Comparison of ENCODE assay signal across 8 cellular contexts in genomic region chr6:145964948-145965366, GRCh38. TPM values are rescaled to one million over a fixed set of nuclear protein-coding genes. Genes with fewer than 3 reads are reported as not detected.
DNase-seq lines count a peak whose midpoint lies in the region; ATAC-seq, FAIRE-seq and TF ChIP-seq lines count a peak whose summit lies in the region.

No MANE protein-coding gene starts in this region.

- no peaks in the 10 kb centered on the region for H3K36me3 ChIP-seq in ACC112 (ENCODE audit: insufficient read depth, low read length)
- no peaks in the 10 kb centered on the region for H3K36me3 ChIP-seq in adrenal gland (replicated peaks in 1 of 2)
- H3K36me3 ChIP-seq in HepG2 (replicated peaks in 1 of 2; ENCODE audit: control insufficient read depth in 1 of 2, insufficient read depth in 2 of 2, low read length in 2 of 2), result no peaks in the 10 kb centered on the region
- H3K36me3 ChIP-seq in tibial nerve, result no peaks in the 10 kb centered on the region

- peak overlapping the region; percentile 100 for H2AFZ ChIP-seq in ACC112 (ENCODE audit: low read length, unreplicated experiment)
- H2AFZ ChIP-seq in HepG2 (ENCODE audit: low read length), result peak overlapping the region; percentile 62

- no peak for FAIRE-seq in HepG2 (lab: Jason Lieb, UNC)

- TF ChIP-seq POLR2A in adrenal gland (IDR thresholded peaks at IDR 0.05) (no peak), HepG2 (IDR thresholded peaks at IDR 0.05; ENCODE audit: insufficient read depth in 1 of 2, low read depth in 2 of 2, low read length in 2 of 2) (no peak), tibial nerve (IDR thresholded peaks at IDR 0.05) (no peak)

- H3K27me3 ChIP-seq in ACC112 (ENCODE audit: insufficient read depth, low read length) (no peaks in the 10 kb centered on the region), adrenal gland (no peaks in the 10 kb centered on the region), HepG2 (ENCODE audit: control insufficient read depth in 1 of 2, insufficient read depth in 2 of 2, low read length in 2 of 2) (no peaks in the 10 kb centered on the region; a peak in 1 of 5 replicates), tibial nerve (no peaks in the 10 kb centered on the region)

- BruUV-seq in HepG2 (replicated peaks; lab: Mats Ljungman, UMichigan), result TSS peak; percentile 92

- H3K27ac Mint-ChIP-seq in HFFc6, result peak overlapping the region; percentile 97

- TF ChIP-seq EP300 in HepG2 (IDR thresholded peaks at IDR 0.05; ENCODE audit: low read depth in 2 of 2, low read length in 2 of 2) (no peak), HepG2 (CRISPR knock-in tag; IDR thresholded peaks at IDR 0.05; ENCODE audit: borderline replicate concordance) (no peak), tibial nerve (IDR thresholded peaks at IDR 0.05) (no peak)

- TF ChIP-seq RAD21 in HepG2 (CRISPR knock-in tag; IDR thresholded peaks at IDR 0.05), result no peak

- peak overlapping the region; percentile 75 for H3K4me2 ChIP-seq in HepG2 (ENCODE audit: low read depth, low read length)

- H3K9ac ChIP-seq in HepG2 (ENCODE audit: insufficient read depth, low read depth, low read length), result peak overlapping the region; percentile 68

- CTCF ChIA-PET in HepG2 (lab: Yijun Ruan, JAX; ENCODE audit: low intra/inter-chr PET ratio, low total read pairs), result no interaction called here

- H3K4me3 Mint-ChIP-seq in HFFc6, result peak overlapping the region; percentile 98

- H3K27ac ChIP-seq in ACC112 (ENCODE audit: low read depth, low read length) (peak overlapping the region; percentile 16; the same call in 1 of the 2 replicates), adrenal gland (peak overlapping the region in 4 of 5 donors; percentile 77 to 96 (median 85)), HepG2 (ENCODE audit: extremely low read length, insufficient read depth, low read length) (peak overlapping the region; percentile 88), tibial nerve (peak overlapping the region; percentile 89 to 97 (median 93))

- H3K36me3 Mint-ChIP-seq in HFFc6 (ENCODE audit: low read depth), result peaks cover 8% of the 10 kb centered on the region

- peaks cover 3% of the 10 kb centered on the region for H4K20me1 ChIP-seq in HepG2 (ENCODE audit: insufficient read depth, low read length)

- peaks cover 42% of the 10 kb centered on the region for H3K79me2 ChIP-seq in ACC112 (ENCODE audit: control insufficient read depth, insufficient read depth, low read length, unreplicated experiment)
- H3K79me2 ChIP-seq in HepG2 (ENCODE audit: insufficient read depth, low read length), result peaks cover 37% of the 10 kb centered on the region

- POLR2A ChIA-PET in HepG2 (lab: Yijun Ruan, JAX), result interaction anchor here (1.4 to 2.0 kb wide), 5 partner anchors 9 to 579 kb away, joined by 4 to 17 read pairs (median 8); partner anchors contain the start of genes EPM2A, FBXO30 and RAB32

- DNase-seq in HFFc6 (no peak), adrenal gland (peak in 2 of 7 donors; percentile 3 to 12), HepG2 (ENCODE audit: low spot score) (no peak), tibial nerve (ENCODE audit: low spot score in 2 of 2) (no peak), GM10266 (ENCODE audit: extremely low spot score) (no peak), NCI-H2107 treated with DMSO at 0.1 percent for 48 hours (lab: John Stamatoyannopoulos, UW; ENCODE audit: unreplicated experiment) (no peak)

- H3K4me3 ChIP-seq in ACC112 (ENCODE audit: low read depth, low read length), result peak overlapping the region; percentile 94
- H3K4me3 ChIP-seq in adrenal gland, result peak overlapping the region in 2 of 4 donors; percentile 84 to 97
- H3K4me3 ChIP-seq in HepG2 (replicated peaks in 1 of 3; ENCODE audit: insufficient read depth in 1 of 3, low read depth in 2 of 3, low read length in 3 of 3), result peak overlapping the region; percentile 38 to 87 (median 78)
- peak overlapping the region; percentile 87 to 90 (median 89) for H3K4me3 ChIP-seq in tibial nerve

- TF ChIP-seq CTCF in HFFc6 (IDR thresholded peaks at IDR 0.05) (no peak), adrenal gland (IDR thresholded peaks at IDR 0.05) (no peak), HepG2 (CRISPR knock-in tag; IDR thresholded peaks at IDR 0.05) (no peak), tibial nerve (IDR thresholded peaks at IDR 0.05) (no peak), GM10266 (IDR thresholded peaks at IDR 0.05; ENCODE audit: control insufficient read depth, insufficient read depth, low read depth, missing control alignments) (no peak)

- H3K4me1 ChIP-seq in ACC112 (ENCODE audit: control insufficient read depth, insufficient read depth, low read length, unreplicated experiment) (peaks cover 21% of the 10 kb centered on the region), adrenal gland (replicated peaks in 1 of 2) (peaks cover 9 to 30% of the 10 kb centered on the region in 2 donors), HepG2 (ENCODE audit: insufficient read depth, low read length) (peaks cover 31% of the 10 kb centered on the region), tibial nerve (peaks cover 0 to 44% (median 14%) of the 10 kb centered on the region in 4 donors)

- no peak for ATAC-seq in HepG2
- ATAC-seq in HG03521 (IDR thresholded peaks at IDR 0.05; ENCODE audit: unreplicated experiment), result no peak

- 52 to 67% (median 58%) methylated on average over 4 of the region's 4 CpGs for WGBS in adrenal gland, 4 donors
- 73% methylated on average over 4 of the region's 4 CpGs for WGBS in HepG2 (ENCODE audit: low lambda C conversion rate)
- WGBS in tibial nerve, 2 donors, result 61 to 64% methylated on average over 4 of the region's 4 CpGs

- H3K9me3 Mint-ChIP-seq in HFFc6, result no peaks in the 10 kb centered on the region

- no peaks in the 10 kb centered on the region for H3K27me3 Mint-ChIP-seq in HFFc6 (ENCODE audit: insufficient read depth)

- intact Hi-C loops in adrenal gland (cut with DNase I), result no loop called here
- intact Hi-C loops in HepG2 (cut with micrococcal nuclease; ENCODE audit: unreplicated experiment), result loop anchor here (5.0 kb wide), 2 partner anchors 153 to 577 kb away; partner anchors contain the start of genes FBXO30 and RAB32

- peaks cover 31% of the 10 kb centered on the region for H3K4me1 Mint-ChIP-seq in HFFc6 (ENCODE audit: low read depth)

- in situ Hi-C loops in HepG2 (cut with HindIII; ENCODE audit: extremely low pct_ligation_motif_present, low pct_unique_long_range_greater_than_20kb), result no loop called here

- no peaks in the 10 kb centered on the region for H3K9me3 ChIP-seq in adrenal gland (replicated peaks in 1 of 3)
- no peaks in the 10 kb centered on the region for H3K9me3 ChIP-seq in HepG2 (ENCODE audit: low read length)
- H3K9me3 ChIP-seq in tibial nerve, result no peaks in the 10 kb centered on the region

TF ChIP-seq in HepG2, 621 proteins besides CTCF, POLR2A, EP300 and RAD21:
- TF ChIP-seq CREB1 (IDR thresholded peaks at IDR 0.05) (no peak), CREB1 (CRISPR knock-in tag; IDR thresholded peaks at IDR 0.05) (no peak)
- TF ChIP-seq, protein P1, sequence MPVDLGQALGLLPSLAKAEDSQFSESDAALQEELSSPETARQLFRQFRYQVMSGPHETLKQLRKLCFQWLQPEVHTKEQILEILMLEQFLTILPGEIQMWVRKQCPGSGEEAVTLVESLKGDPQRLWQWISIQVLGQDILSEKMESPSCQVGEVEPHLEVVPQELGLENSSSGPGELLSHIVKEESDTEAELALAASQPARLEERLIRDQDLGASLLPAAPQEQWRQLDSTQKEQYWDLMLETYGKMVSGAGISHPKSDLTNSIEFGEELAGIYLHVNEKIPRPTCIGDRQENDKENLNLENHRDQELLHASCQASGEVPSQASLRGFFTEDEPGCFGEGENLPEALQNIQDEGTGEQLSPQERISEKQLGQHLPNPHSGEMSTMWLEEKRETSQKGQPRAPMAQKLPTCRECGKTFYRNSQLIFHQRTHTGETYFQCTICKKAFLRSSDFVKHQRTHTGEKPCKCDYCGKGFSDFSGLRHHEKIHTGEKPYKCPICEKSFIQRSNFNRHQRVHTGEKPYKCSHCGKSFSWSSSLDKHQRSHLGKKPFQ (CRISPR knock-in tag; IDR thresholded peaks at IDR 0.05; ENCODE audit: insufficient replicate concordance), result peak; percentile 2
TF ChIP-seq in HepG2: peak in this region for 1.

RNA-seq across cellular contexts. Expression of gene SHPRH, which starts 0.8 kb away (rescaled TPM):
- total RNA-seq in HFFc6 (2021; fragmentation: NEBNext Ultra II Directional; extraction: Animal tissue kit (Norgen Biotek cat#: 25700)), result 1 to 10 TPM; 4.5 to 5.7 (median 5.2) TPM
- total RNA-seq in adrenal gland (10 to 100 TPM in 7 of 8 donors, 1 to 10 TPM in 1; 9.6 to 34.3 (median 14.5) TPM), HepG2 (2016; rRNA removed; fragmentation: Illumina TruSeq; extraction: Trizol) (17.6 and 22.3 TPM in 2 replicates), tibial nerve (10 to 100 TPM; 41.6 to 54.0 (median 44.9) TPM)
- polyA plus RNA-seq in adrenal gland (1 to 10 TPM; 2.8 to 7.8 (median 4.9) TPM), HepG2 (2011; rRNA removed) (6.9 and 8.2 TPM in 2 replicates)
- 23.1 and 23.4 TPM in 2 replicates for total RNA-seq in HepG2 (2016; cell fraction: cytosol; rRNA removed; fragmentation: Illumina TruSeq; extraction: Trizol; ENCODE audit: low read depth)
- total RNA-seq in HepG2 (2016; cell fraction: insoluble cytoplasmic fraction; rRNA removed; fragmentation: Illumina TruSeq; extraction: Trizol), result 17.3 and 19.8 TPM in 2 replicates
- 8.6 and 9.9 TPM in 2 replicates for total RNA-seq in HepG2 (2016; cell fraction: membrane; rRNA removed; fragmentation: Illumina TruSeq; extraction: Trizol)
- 58.7 and 61.1 TPM in 2 replicates for total RNA-seq in HepG2 (2016; cell fraction: nucleus; rRNA removed; fragmentation: Illumina TruSeq; extraction: Trizol)
- polyA plus RNA-seq in HepG2 (2011; cell fraction: cytosol; rRNA removed), result 2.3 and 3.8 TPM in 2 replicates
- polyA plus RNA-seq in HepG2 (2011; cell fraction: nucleus; rRNA removed), result 11.7 and 14.3 TPM in 2 replicates
- 4.4 and 5.9 TPM in 2 replicates for polyA plus RNA-seq in HepG2 (2012)
- 0.18 and 0.19 TPM in 2 replicates for polyA plus RNA-seq in HepG2 (2016; cell fraction: cytosol; fragmentation: Illumina TruSeq; extraction: Trizol; ENCODE audit: low read depth)
- 7.5 and 8.4 TPM in 2 replicates for polyA plus RNA-seq in HepG2 (2016; cell fraction: insoluble cytoplasmic fraction; fragmentation: Illumina TruSeq; extraction: Trizol; ENCODE audit: low read depth)
- 0.63 and 0.86 TPM in 2 replicates for polyA plus RNA-seq in HepG2 (2016; cell fraction: membrane; fragmentation: Illumina TruSeq; extraction: Trizol; ENCODE audit: low read depth)
- polyA plus RNA-seq in HepG2 (2016; cell fraction: nucleus; fragmentation: Illumina TruSeq; extraction: Trizol; ENCODE audit: insufficient read depth, low read depth), result 17.6 and 19.4 TPM in 2 replicates
- polyA minus RNA-seq in HepG2 (2011; rRNA and poly(A)+ RNA removed; ENCODE audit: low replicate concordance), result 14.0 and 20.6 TPM in 2 replicates
- 11.6 and 14.1 TPM in 2 replicates for polyA minus RNA-seq in HepG2 (2011; cell fraction: cytosol; rRNA and poly(A)+ RNA removed)
- polyA minus RNA-seq in HepG2 (2011; cell fraction: nucleus; rRNA and poly(A)+ RNA removed), result 144 and 160 TPM in 2 replicates

Comparison
In these comparisons a context has a peak if more than half of its experiments do, and no peak if none do; other contexts are left out.
1. H3K27ac ChIP-seq: peak in every context shown above with its lines; median percentile 93 in tibial nerve; 88 in HepG2; 85 in adrenal gland; 16 in ACC112.